Comparison of ENCODE assay signal across 20 cellular contexts in genomic region chr10:29950391-29950790, GRCh38.
DNase-seq lines count a peak whose midpoint lies in the region; ATAC-seq and TF ChIP-seq lines count a peak whose summit lies in the region.
"Had no signal": no experiment of that assay in that cellular context is flagged by ENCODE, and none has a peak within 500 bp of the region (broad histone marks: within the 10 kb centered on the region; RNA-seq: fewer than 3 reads in every experiment).

No MANE protein-coding gene starts in this region.

- peak overlapping the region; percentile 17 for H2BK15ac ChIP-seq in mesenchymal stem cell (ENCODE audit: low read depth, poor library complexity, severe bottlenecking)

- no peak overlapping the region for H3K4me2 ChIP-seq in mesenchymal stem cell (ENCODE audit: low read length, poor library complexity, severe bottlenecking)

- H3K79me1 ChIP-seq in mesenchymal stem cell (replicated peaks; ENCODE audit: low read length, poor library complexity, severe bottlenecking) = no peaks in the 10 kb centered on the region

- peak overlapping the region in 1 of 2 experiments; percentile 78 for H3K23ac ChIP-seq in mesenchymal stem cell (ENCODE audit: low read length in 2 of 2)

- H3K36me3 Mint-ChIP-seq in type B pancreatic cell = peaks cover 4% of the 10 kb centered on the region
- H3K36me3 Mint-ChIP-seq: activated naive CD4-positive, alpha-beta T cell treated with anti-CD3 and anti-CD28 coated beads, Interleukin-2, amount 50 U/mL, for 72 hours; stimulated activated naive B cell treated with anti-CD40 and anti-IgM and Interleukin-4, amounts not matched to agents 10 μg/mL and 1 μg/mL and 100 μg/mL, for 72 hours had no signal

- peak overlapping the region; percentile 92 for H4K91ac ChIP-seq in mesenchymal stem cell (ENCODE audit: low read length)

- H2BK5ac ChIP-seq in mesenchymal stem cell (ENCODE audit: low read depth, low read length, poor library complexity, severe bottlenecking) = peak overlapping the region; percentile 5

- peak overlapping the region; percentile 6 for H3K27ac Mint-ChIP-seq in type B pancreatic cell
- H3K27ac Mint-ChIP-seq: activated naive CD4-positive, alpha-beta T cell treated with anti-CD3 and anti-CD28 coated beads, Interleukin-2, amount 50 U/mL, for 72 hours; activated T-cell treated with anti-CD3 and anti-CD28 coated beads, Interleukin-2, amount 50 U/mL, for 72 hours; dendritic cell treated with granulocyte-macrophage colony-stimulating factor and Interleukin-4, amounts not matched to agents 40 ng/mL and 50 ng/mL, for 4 days; H9; stimulated activated naive B cell treated with anti-CD40 and anti-IgM and Interleukin-4, amounts not matched to agents 10 μg/mL and 1 μg/mL and 100 μg/mL, for 72 hours; T-helper 2 cell treated with Interferon-gamma antibody and Interleukin-4, amounts not matched to agents 5 μg/mL and 100 μg/mL, for 36 hours had no signal

- H3K9ac ChIP-seq in mesenchymal stem cell (ENCODE audit: low read length) = no peak overlapping the region

- H2BK120ac ChIP-seq in mesenchymal stem cell (ENCODE audit: low read depth, low read length) = peak overlapping the region; percentile 56

- H3K4me1 ChIP-seq in SJSA1 (replicated peaks) (peaks cover 38% of the 10 kb centered on the region), mesenchymal stem cell (ENCODE audit: control insufficient read depth, insufficient read depth, low read depth, low read length) (peaks cover 26% of the 10 kb centered on the region)

- no peak overlapping the region for H2AFZ ChIP-seq in mesenchymal stem cell (ENCODE audit: low read depth, low read length)

- H3K36me3 ChIP-seq in SJSA1 (no peaks in the 10 kb centered on the region), mesenchymal stem cell (ENCODE audit: control insufficient read depth in 1 of 2, insufficient read depth in 2 of 2, low read depth in 1 of 2, low read length in 2 of 2) (no peaks in the 10 kb centered on the region)
- H3K36me3 ChIP-seq: left ventricle myocardium inferior, transverse colon had no signal

- H4K8ac ChIP-seq in mesenchymal stem cell (ENCODE audit: low read length) = peak overlapping the region; percentile 21

- H3K27me3 Mint-ChIP-seq in type B pancreatic cell = no peaks in the 10 kb centered on the region
- H3K27me3 Mint-ChIP-seq: dendritic cell treated with granulocyte-macrophage colony-stimulating factor and Interleukin-4, amounts not matched to agents 40 ng/mL and 50 ng/mL, for 4 days had no signal

- 64% methylated on average over 5 of the region's 5 CpGs for WGBS in mesenchymal stem cell

- H3K4ac ChIP-seq in mesenchymal stem cell (ENCODE audit: low read depth in 1 of 2, low read length in 2 of 2) = peak overlapping the region; percentile 89 to 92

- H3K4me1 Mint-ChIP-seq in type B pancreatic cell (ENCODE audit: unreplicated experiment) = peaks cover 34% of the 10 kb centered on the region
- H3K4me1 Mint-ChIP-seq: stimulated activated naive B cell treated with anti-CD40 and anti-IgM and Interleukin-4, amounts not matched to agents 10 μg/mL and 1 μg/mL and 100 μg/mL, for 72 hours had no signal

- no peak overlapping the region for H3K4me3 Mint-ChIP-seq in type B pancreatic cell
- H3K4me3 Mint-ChIP-seq: activated T-cell treated with anti-CD3 and anti-CD28 coated beads, Interleukin-2, amount 50 U/mL, for 72 hours; brain; dendritic cell treated with granulocyte-macrophage colony-stimulating factor and Interleukin-4, amounts not matched to agents 40 ng/mL and 50 ng/mL, for 4 days; H9; stimulated activated naive B cell treated with anti-CD40 and anti-IgM and Interleukin-4, amounts not matched to agents 10 μg/mL and 1 μg/mL and 100 μg/mL, for 72 hours; T-helper 2 cell treated with Interferon-gamma antibody and Interleukin-4, amounts not matched to agents 5 μg/mL and 100 μg/mL, for 36 hours had no signal

- DNase-seq in SJSA1 (ENCODE audit: low read depth in 1 of 2, low spot score in 2 of 2) (no peak), coronary artery (ENCODE audit: low spot score) (no peak), mesenchymal stem cell (peak; percentile 73), type B pancreatic cell (ENCODE audit: extremely low spot score, unreplicated experiment) (no peak), DMS 273 (lab: John Stamatoyannopoulos, UW; ENCODE audit: unreplicated experiment) (no peak)
- DNase-seq: activated T-cell treated with anti-CD3 and anti-CD28 coated beads, Interleukin-2, amount 50 U/mL, for 72 hours; H9; left ventricle myocardium inferior; NCI-H1417 treated with DMSO at 0.1 percent for 48 hours; NCI-H2171; NCI-H69; right cardiac atrium; stimulated activated naive B cell treated with anti-CD40 and anti-IgM and Interleukin-4, amounts not matched to agents 10 μg/mL and 1 μg/mL and 100 μg/mL, for 72 hours; transverse colon had no signal

- no peak for TF ChIP-seq CTCF in coronary artery (IDR thresholded peaks at IDR 0.05)
- no peak for TF ChIP-seq CTCF in type B pancreatic cell (conservative IDR thresholded peaks at IDR 0.05)

- H3K9me3 ChIP-seq in SJSA1 (replicated peaks) = no peaks in the 10 kb centered on the region
- no peaks in the 10 kb centered on the region for H3K9me3 ChIP-seq in mesenchymal stem cell (ENCODE audit: control insufficient read depth, low read length)
- H3K9me3 ChIP-seq: left ventricle myocardium inferior, transverse colon had no signal

- H3K27me3 ChIP-seq in SJSA1 (replicated peaks) (no peaks in the 10 kb centered on the region), mesenchymal stem cell (ENCODE audit: control insufficient read depth in 1 of 2, insufficient read depth in 1 of 2, low read length in 2 of 2) (no peaks in the 10 kb centered on the region)
- H3K27me3 ChIP-seq: transverse colon had no signal

- H3K9me3 Mint-ChIP-seq in type B pancreatic cell = peaks cover 16% of the 10 kb centered on the region
- H3K9me3 Mint-ChIP-seq: activated naive CD4-positive, alpha-beta T cell treated with anti-CD3 and anti-CD28 coated beads, Interleukin-2, amount 50 U/mL, for 72 hours; activated T-cell treated with anti-CD3 and anti-CD28 coated beads, Interleukin-2, amount 50 U/mL, for 72 hours; dendritic cell treated with granulocyte-macrophage colony-stimulating factor and Interleukin-4, amounts not matched to agents 40 ng/mL and 50 ng/mL, for 4 days; H9; T-helper 2 cell treated with Interferon-gamma antibody and Interleukin-4, amounts not matched to agents 5 μg/mL and 100 μg/mL, for 36 hours had no signal

- H3K14ac ChIP-seq in mesenchymal stem cell (ENCODE audit: low read length in 2 of 2) = peak overlapping the region in 1 of 2 experiments; percentile 3

- peak overlapping the region; percentile 19 for H2AK5ac ChIP-seq in mesenchymal stem cell (ENCODE audit: low read length, severe bottlenecking)

- H3K27ac ChIP-seq in SJSA1 = peak overlapping the region; percentile 81; the same call in 1 of the 2 replicates
- H3K27ac ChIP-seq in coronary artery = peak overlapping the region; percentile 93 to 96
- H3K27ac ChIP-seq in mesenchymal stem cell (ENCODE audit: low read length, poor library complexity, severe bottlenecking) = peak overlapping the region; percentile 99
- H3K27ac ChIP-seq: left ventricle myocardium inferior had no signal

- peak overlapping the region; percentile 66 to 76 for H2BK12ac ChIP-seq in mesenchymal stem cell (ENCODE audit: low read length in 2 of 2)

- no peak for ATAC-seq in GM18868 (IDR thresholded peaks at IDR 0.05; ENCODE audit: unreplicated experiment)
- ATAC-seq in GM21529 (IDR thresholded peaks at IDR 0.05; ENCODE audit: unreplicated experiment) = no peak
- ATAC-seq: right cardiac atrium; stimulated activated naive B cell treated with anti-CD40 and anti-IgM and Interleukin-4, amounts not matched to agents 10 μg/mL and 1 μg/mL and 100 μg/mL, for 72 hours had no signal

- H3K4me3 ChIP-seq in SJSA1 = no peak overlapping the region
- no peak overlapping the region for H3K4me3 ChIP-seq in coronary artery
- H3K4me3 ChIP-seq in mesenchymal stem cell (ENCODE audit: insufficient read depth in 1 of 2, low read depth in 1 of 2, low read length in 2 of 2) = no peak overlapping the region
- H3K4me3 ChIP-seq: left ventricle myocardium inferior, transverse colon had no signal

- H3K18ac ChIP-seq in mesenchymal stem cell (ENCODE audit: low read depth in 1 of 2, low read length in 2 of 2) = peak overlapping the region; percentile 47 to 88
